12 cellular contexts compared by ENCODE assay signal in the genomic region with DNA sequence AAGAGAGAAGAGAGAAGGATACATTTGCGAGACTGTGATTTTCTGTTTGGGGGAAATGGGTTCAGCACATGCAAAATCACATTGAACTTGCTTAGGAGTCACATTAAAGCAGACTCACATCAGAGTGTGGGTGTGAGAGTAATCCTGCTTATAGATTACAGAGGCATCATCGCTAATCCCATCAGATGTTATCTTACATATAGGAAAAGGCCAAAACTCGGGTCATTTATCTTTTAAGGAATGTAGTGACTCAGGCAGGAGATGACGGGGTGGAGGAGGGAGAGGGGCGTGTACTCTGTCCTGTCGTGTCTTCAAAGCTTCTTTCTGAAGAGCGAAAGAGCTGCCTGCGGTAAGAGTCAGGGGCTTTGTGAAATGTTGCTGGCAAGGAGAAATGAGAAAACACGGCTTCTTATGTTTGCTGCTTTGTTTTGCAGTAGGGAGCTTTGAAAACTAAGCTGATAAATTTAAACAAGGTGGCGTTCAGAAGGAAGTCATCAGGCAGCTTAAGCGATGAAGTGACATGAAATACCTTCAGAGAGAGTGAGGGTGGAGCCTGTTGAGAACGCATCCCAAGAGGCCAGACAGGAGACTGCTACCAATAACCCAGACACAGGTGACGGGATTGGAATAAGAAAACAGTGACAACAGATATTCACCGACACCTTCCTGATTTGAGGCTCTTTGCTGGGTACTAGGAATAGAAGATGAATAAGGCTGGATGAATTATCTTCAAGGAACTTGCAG. TPM values are rescaled to one million over a fixed set of nuclear protein-coding genes. Genes with fewer than 3 reads are reported as not detected.
DNase-seq lines count a peak whose midpoint lies in the region; ATAC-seq and TF ChIP-seq lines count a peak whose summit lies in the region.
"Had no signal": no experiment of that assay in that cellular context is flagged by ENCODE, and none has a peak within 500 bp of the region (broad histone marks: within the 10 kb centered on the region; RNA-seq: fewer than 3 reads in every experiment).

No MANE protein-coding gene starts in this region.

- no peak overlapping the region for H3K27ac Mint-ChIP-seq in Calu3 (ENCODE audit: unreplicated experiment)
- peak overlapping the region; percentile 35 for H3K27ac Mint-ChIP-seq in nephron progenitor cell

- DNase-seq in Calu3 (peak; percentile 6), NCI-H460 (ENCODE audit: extremely low read depth, low read depth) (peak; percentile 40), choroid plexus epithelial cell (ENCODE audit: low read depth) (peak; percentile 72), nephron progenitor cell (no peak), putamen (ENCODE audit: low spot score) (no peak), NCI-H2171 treated with DMSO at 0.1 percent for 48 hours (lab: John Stamatoyannopoulos, UW) (no peak)
- DNase-seq: activated CD4-positive, CD25-positive, alpha-beta regulatory T cell; lower lobe of right lung; small intestine had no signal

- no TSS peak for BruUV-seq in Calu3 (replicated peaks; lab: Mats Ljungman, UMichigan)

- H3K36me3 Mint-ChIP-seq in Calu3 (ENCODE audit: insufficient read depth, unreplicated experiment) (no peaks in the 10 kb centered on the region), nephron progenitor cell (ENCODE audit: low read depth) (no peaks in the 10 kb centered on the region)
- H3K36me3 Mint-ChIP-seq: activated naive CD4-positive, alpha-beta T cell treated with anti-CD3 and anti-CD28 coated beads, Interleukin-2, amount 50 U/mL, for 72 hours had no signal

- H3K4me1 Mint-ChIP-seq in Calu3 (ENCODE audit: low read depth, unreplicated experiment) (peaks cover 17% of the 10 kb centered on the region), nephron progenitor cell (peaks cover 53% of the 10 kb centered on the region)

- peak overlapping the region; percentile 14 for H3K4me3 Mint-ChIP-seq in Calu3 (ENCODE audit: low read depth, unreplicated experiment)
- H3K4me3 Mint-ChIP-seq in nephron progenitor cell = peak overlapping the region; percentile 11

- H3K4me3 ChIP-seq in choroid plexus epithelial cell (ENCODE audit: low read depth, low read length) = peak overlapping the region; percentile 22
- H3K4me3 ChIP-seq: lower lobe of right lung had no signal

- CTCF ChIA-PET in Calu3 (lab: Charles Lee) = no interaction called here

- peaks cover 10% of the 10 kb centered on the region for H3K27me3 Mint-ChIP-seq in Calu3 (ENCODE audit: unreplicated experiment)
- H3K27me3 Mint-ChIP-seq in nephron progenitor cell (ENCODE audit: low read depth, poor library complexity) = peaks cover 3% of the 10 kb centered on the region

- H3K9me3 Mint-ChIP-seq in Calu3 (ENCODE audit: low read depth, unreplicated experiment) (no peaks in the 10 kb centered on the region), nephron progenitor cell (no peaks in the 10 kb centered on the region)
- H3K9me3 Mint-ChIP-seq: activated naive CD4-positive, alpha-beta T cell treated with anti-CD3 and anti-CD28 coated beads, Interleukin-2, amount 50 U/mL, for 72 hours had no signal

- intact Hi-C loops in Calu3 (cut with micrococcal nuclease; ENCODE audit: unreplicated experiment) = no loop called here

- TF ChIP-seq CTCF in Calu3 (IDR thresholded peaks at IDR 0.05; ENCODE audit: unreplicated experiment) (no peak), choroid plexus epithelial cell (conservative IDR thresholded peaks at IDR 0.05; ENCODE audit: low read depth, low read length) (no peak), nephron progenitor cell (IDR thresholded peaks at IDR 0.05) (no peak)

- ATAC-seq in HG03045 (IDR thresholded peaks at IDR 0.05; ENCODE audit: unreplicated experiment) = no peak
- ATAC-seq in GM19455 (IDR thresholded peaks at IDR 0.05; ENCODE audit: unreplicated experiment) = no peak
- ATAC-seq: lower lobe of right lung had no signal

RNA-seq across cellular contexts. Expression of gene C11orf16, which starts 2.2 kb away (rescaled TPM):
- not detected in 2 replicates for total RNA-seq in Calu3 (2022)
- total RNA-seq in NCI-H460 (2014; rRNA removed; shearing (Covaris generic)) = not detected in 2 replicates
- polyA plus RNA-seq in NCI-H460 (2014; cell fraction: nucleus; rRNA removed) = not detected in 2 replicates
- total RNA-seq: activated naive CD4-positive, alpha-beta T cell treated with anti-CD3 and anti-CD28 coated beads, Interleukin-2, amount 50 U/mL, for 72 hours had no signal
- polyA plus RNA-seq: small intestine had no signal

RNA-seq across cellular contexts. Expression of gene ASCL3, which starts 7.9 kb away (rescaled TPM):
- not detected in 2 replicates for total RNA-seq in Calu3 (2022)
- total RNA-seq in NCI-H460 (2014; rRNA removed; shearing (Covaris generic)) = not detected in 2 replicates
- polyA plus RNA-seq in NCI-H460 (2014; cell fraction: nucleus; rRNA removed) = not detected in 2 replicates
- total RNA-seq: activated naive CD4-positive, alpha-beta T cell treated with anti-CD3 and anti-CD28 coated beads, Interleukin-2, amount 50 U/mL, for 72 hours; lower lobe of right lung had no signal
- polyA plus RNA-seq: small intestine had no signal

RNA-seq across cellular contexts. Expression of gene AKIP1, which starts 23.9 kb away (rescaled TPM):
- total RNA-seq in Calu3 (2022) = 23.0 and 26.8 TPM in 2 replicates
- total RNA-seq in NCI-H460 (2014; rRNA removed; shearing (Covaris generic)) = 41.0 and 41.5 TPM in 2 replicates
- polyA plus RNA-seq in NCI-H460 (2014; cell fraction: nucleus; rRNA removed) = 35.6 and 52.7 TPM in 2 replicates

RNA-seq across cellular contexts. Expression of gene TMEM9B, which starts 29.3 kb away (rescaled TPM):
- total RNA-seq in Calu3 (2022) = 31.3 and 31.5 TPM in 2 replicates
- 21.0 and 23.2 TPM in 2 replicates for total RNA-seq in NCI-H460 (2014; rRNA removed; shearing (Covaris generic))
- 21.1 and 30.6 TPM in 2 replicates for polyA plus RNA-seq in NCI-H460 (2014; cell fraction: nucleus; rRNA removed)

Comparison
In these comparisons a context has a peak if more than half of its experiments do, and no peak if none do; other contexts are left out.
1. DNase-seq: peak in Calu3 (single experiment), NCI-H460 (single experiment) and choroid plexus epithelial cell (single experiment); none in nephron progenitor cell (single experiment), putamen (single experiment) and NCI-H2171 treated with DMSO at 0.1 percent for 48 hours (single experiment).